ENCODE assay signal across 8 cellular contexts in the genomic region with DNA sequence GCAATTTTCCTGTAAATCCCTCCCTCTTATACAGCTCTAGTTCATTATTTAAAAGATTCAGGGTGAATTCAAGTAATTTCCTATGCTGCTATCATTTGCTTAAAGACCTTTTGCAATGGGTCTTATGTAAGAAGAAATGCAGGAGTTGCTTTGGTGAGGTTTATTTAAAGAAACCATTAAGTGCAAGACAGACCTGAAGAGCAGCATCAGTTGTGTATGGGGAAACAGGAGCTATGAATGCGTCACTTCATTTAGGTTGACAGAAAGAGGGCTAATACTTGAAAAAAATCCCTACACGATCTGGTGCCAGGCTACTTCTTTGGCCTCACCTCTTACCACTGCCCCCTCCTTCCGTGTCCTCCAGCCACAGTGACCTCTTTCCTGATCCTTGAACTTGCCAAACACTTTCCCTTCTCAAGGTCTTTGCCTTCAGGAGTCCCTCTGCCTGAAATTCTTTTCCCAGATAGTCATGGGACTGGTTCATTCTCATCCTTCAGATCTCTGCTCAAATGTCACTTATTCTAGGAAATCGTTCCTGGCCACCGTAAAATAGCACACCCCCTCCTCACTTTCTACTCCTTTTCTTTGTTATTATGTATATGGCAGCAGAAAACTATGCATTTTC. TPM values are rescaled to one million over a fixed set of nuclear protein-coding genes. Genes with fewer than 3 reads are reported as not detected.
DNase-seq lines count a peak whose midpoint lies in the region; TF ChIP-seq lines count a peak whose summit lies in the region.

No MANE protein-coding gene starts in this region.

- no peak for TF ChIP-seq CTCF in WERI-Rb-1 (IDR thresholded peaks at IDR 0.05; ENCODE audit: low read depth, low read length)

- H3K4me3 Mint-ChIP-seq in activated CD4-positive, alpha-beta T cell treated with anti-CD3 and anti-CD28 coated beads, Interleukin-2, amount 10 ng/mL, durations not matched to agents 24 days and 14 days: no peak overlapping the region

- H3K27me3 ChIP-seq in WERI-Rb-1 (ENCODE audit: insufficient read depth, low read depth, severe bottlenecking) (no peaks in the 10 kb centered on the region), iPS-18a (ENCODE audit: control insufficient read depth, insufficient read depth, low read length) (peaks cover 35% of the 10 kb centered on the region)

- peak; percentile 64 for DNase-seq in activated CD4-positive, alpha-beta T cell treated with anti-CD3 and anti-CD28 coated beads, Interleukin-2, amount 10 ng/mL, durations not matched to agents 24 days and 14 days
- DNase-seq in activated CD4-positive, alpha-beta T cell treated with anti-CD3 and anti-CD28 coated beads, Interleukin-2, amount 50 U/mL, for 48 hours: no peak
- DNase-seq in WERI-Rb-1 (no peak), substantia nigra (lab: John Stamatoyannopoulos, UW) (peak in 1 of 49 donors; percentile 30), DMS 273 treated with DMSO at 0.1 percent for 48 hours (lab: John Stamatoyannopoulos, UW) (no peak), foreskin melanocyte (no peak)
- DNase-seq in activated CD4-positive, CD25-positive, alpha-beta regulatory T cell treated with anti-CD3 and anti-CD28 coated beads, Interleukin-2, amount 50 U/mL, for 72 hours: no peak

- H3K4me1 Mint-ChIP-seq in activated CD4-positive, alpha-beta T cell treated with anti-CD3 and anti-CD28 coated beads, Interleukin-2, amount 10 ng/mL, durations not matched to agents 24 days and 14 days: peaks cover 53% of the 10 kb centered on the region

- peaks cover 4% of the 10 kb centered on the region; the same call in 1 of the 2 replicates for H3K36me3 ChIP-seq in WERI-Rb-1
- no peaks in the 10 kb centered on the region for H3K36me3 ChIP-seq in iPS-18a (ENCODE audit: control insufficient read depth, low read depth, low read length)

- H3K27me3 Mint-ChIP-seq in activated CD4-positive, alpha-beta T cell treated with anti-CD3 and anti-CD28 coated beads, Interleukin-2, amount 10 ng/mL, durations not matched to agents 24 days and 14 days: no peaks in the 10 kb centered on the region

- H3K36me3 Mint-ChIP-seq in activated CD4-positive, alpha-beta T cell treated with anti-CD3 and anti-CD28 coated beads, Interleukin-2, amount 10 ng/mL, durations not matched to agents 24 days and 14 days (ENCODE audit: low read depth): peaks cover 11% of the 10 kb centered on the region

- intact Hi-C loops in activated CD4-positive, alpha-beta T cell treated with anti-CD3 and anti-CD28 coated beads, Interleukin-2, amount 10 ng/mL, durations not matched to agents 24 days and 14 days (cut with micrococcal nuclease): loop anchor here (1.0 to 10.0 kb wide), 7 partner anchors 12 to 1456 kb away; a partner anchor contains a TSS

- H3K9me3 Mint-ChIP-seq in activated CD4-positive, alpha-beta T cell treated with anti-CD3 and anti-CD28 coated beads, Interleukin-2, amount 10 ng/mL, durations not matched to agents 24 days and 14 days: no peaks in the 10 kb centered on the region

- peak overlapping the region; percentile 97 for H3K27ac Mint-ChIP-seq in activated CD4-positive, alpha-beta T cell treated with anti-CD3 and anti-CD28 coated beads, Interleukin-2, amount 10 ng/mL, durations not matched to agents 24 days and 14 days

- peak overlapping the region; percentile 83 for H3K4me3 ChIP-seq in WERI-Rb-1 (ENCODE audit: low read depth, low read length)
- peak overlapping the region; percentile 80 for H3K4me3 ChIP-seq in iPS-18a (ENCODE audit: low read length)

- peaks cover 14% of the 10 kb centered on the region for H3K4me1 ChIP-seq in iPS-18a (ENCODE audit: control insufficient read depth, low read depth, low read length)

- no peaks in the 10 kb centered on the region for H3K9me3 ChIP-seq in WERI-Rb-1 (ENCODE audit: severe bottlenecking)
- H3K9me3 ChIP-seq in iPS-18a (ENCODE audit: control insufficient read depth, low read depth, low read length): no peaks in the 10 kb centered on the region

- H3K27ac ChIP-seq in WERI-Rb-1 (no peak overlapping the region), iPS-18a (ENCODE audit: low read length) (no peak overlapping the region), substantia nigra (ENCODE audit: low read depth, low read length, poor library complexity, severe bottlenecking) (peak overlapping the region; percentile 85)

- H3K9ac ChIP-seq in iPS-18a (ENCODE audit: low read length): peak overlapping the region; percentile 53

RNA-seq across cellular contexts. Expression of a gene that starts 1.4 kb away (rescaled TPM):
- 29.3 and 29.9 TPM in 2 replicates for total RNA-seq in activated CD4-positive, alpha-beta T cell treated with anti-CD3 and anti-CD28 coated beads, Interleukin-2, amount 10 ng/mL, durations not matched to agents 24 days and 14 days
